Comparison of ENCODE assay signal across 17 cellular contexts in genomic region chr2:62361964-62362363, GRCh38.
DNase-seq lines count a peak whose midpoint lies in the region; ATAC-seq, FAIRE-seq and TF ChIP-seq lines count a peak whose summit lies in the region.
"Had no signal": no experiment of that assay in that cellular context is flagged by ENCODE, and none has a peak within 500 bp of the region (broad histone marks: within the 10 kb centered on the region; RNA-seq: fewer than 3 reads in every experiment).

No MANE protein-coding gene starts in this region.

- 86% methylated on average over 2 of the region's 2 CpGs for WGBS in K562 (ENCODE audit: insufficient coverage, low coverage, missing lambda C conversion rate)
- 94% methylated on average over 2 of the region's 2 CpGs for WGBS in hepatocyte (ENCODE audit: low lambda C conversion rate, missing lambda C conversion rate)

- DNase-seq in GM12891 (ENCODE audit: insufficient read length, low spot score) (no peak), K562 (ENCODE audit: extremely low read depth in 1 of 4, low spot score in 3 of 4) (no peak), NCI-H187 treated with DMSO at 0.1 percent for 48 hours (lab: John Stamatoyannopoulos, UW) (no peak), hepatocyte (ENCODE audit: low spot score) (no peak)
- DNase-seq: C1 segment of cervical spinal cord; CD4-positive, alpha-beta memory T cell; COR-L47; DMS153; DND-41 had no signal

- H3K9me3 Mint-ChIP-seq in stimulated activated memory B cell treated with anti-CD40 and anti-IgM and Interleukin-4, amounts not matched to agents 10 μg/mL and 1 μg/mL and 100 μg/mL, for 72 hours: peaks cover 4% of the 10 kb centered on the region

- H3K27ac Mint-ChIP-seq in stimulated activated memory B cell treated with anti-CD40 and anti-IgM and Interleukin-4, amounts not matched to agents 10 μg/mL and 1 μg/mL and 100 μg/mL, for 72 hours: peak overlapping the region; percentile 67
- H3K27ac Mint-ChIP-seq: CD4-positive, alpha-beta memory T cell had no signal

- H3K79me2 ChIP-seq in K562 (ENCODE audit: control insufficient read depth, insufficient read depth, low read length) (no peaks in the 10 kb centered on the region), hepatocyte (no peaks in the 10 kb centered on the region)

- CTCF ChIA-PET in K562 (lab: Yijun Ruan, JAX; ENCODE audit: low intra/inter-chr PET ratio): no interaction called here

- no peak for ATAC-seq in K562
- no peak for ATAC-seq in stimulated activated memory B cell treated with anti-CD40 and anti-IgM and Interleukin-4, amounts not matched to agents 10 μg/mL and 1 μg/mL and 100 μg/mL, for 72 hours
- ATAC-seq in HG03135 (IDR thresholded peaks at IDR 0.05; ENCODE audit: unreplicated experiment): no peak
- ATAC-seq: HCT116 had no signal

- no peaks in the 10 kb centered on the region for H3K36me3 Mint-ChIP-seq in stimulated activated memory B cell treated with anti-CD40 and anti-IgM and Interleukin-4, amounts not matched to agents 10 μg/mL and 1 μg/mL and 100 μg/mL, for 72 hours

- in situ Hi-C loops in K562 (cut with MboI): no loop called here

- no peaks in the 10 kb centered on the region for H3K9me2 ChIP-seq in hepatocyte (replicated peaks; ENCODE audit: insufficient read depth)

- TF ChIP-seq EP300 in Ishikawa (IDR thresholded peaks at IDR 0.05; ENCODE audit: borderline replicate concordance): no peak
- TF ChIP-seq EP300 in K562 (IDR thresholded peaks at IDR 0.05; ENCODE audit: low read length): no peak

- intact Hi-C loops in K562 (cut with micrococcal nuclease): no loop called here

- H3K9me1 ChIP-seq in K562 (ENCODE audit: control insufficient read depth, insufficient read depth, low read length): no peaks in the 10 kb centered on the region

- FAIRE-seq in GM12891 (lab: Jason Lieb, UNC) (peak; percentile 69), K562 (lab: Jason Lieb, UNC) (no peak)
- FAIRE-seq: G401.6, GM18507 had no signal

- H3K4me2 ChIP-seq in K562 (ENCODE audit: insufficient read depth, low read length): no peak overlapping the region
- no peak overlapping the region for H3K4me2 ChIP-seq in hepatocyte

- H2AFZ ChIP-seq in K562 (ENCODE audit: low read depth, low read length) (no peak overlapping the region), hepatocyte (no peak overlapping the region)
- H2AFZ ChIP-seq: GM23248 had no signal

- TF ChIP-seq RAD21 in Ishikawa (IDR thresholded peaks at IDR 0.05; ENCODE audit: low read depth) (no peak), K562 (CRISPR knock-in tag; conservative IDR thresholded peaks at IDR 0.05 in 1 of 2, IDR thresholded peaks at IDR 0.05 in 1 of 2) (no peak)

- H3K27ac ChIP-seq in K562 (ENCODE audit: extremely low read depth, low read depth, low read length) (no peak overlapping the region), hepatocyte (no peak overlapping the region)
- H3K27ac ChIP-seq: GM23248 had no signal

- no peak overlapping the region for H3K4me3 ChIP-seq in K562
- no peak overlapping the region for H3K4me3 ChIP-seq in hepatocyte
- H3K4me3 ChIP-seq: GM23248 had no signal

- peaks cover 3% of the 10 kb centered on the region in 2 experiments; a peak in 2 of 5 replicates for H3K4me1 ChIP-seq in K562 (replicated peaks in 1 of 2; ENCODE audit: control insufficient read depth in 2 of 2, insufficient read depth in 2 of 2, low read length in 2 of 2)
- no peaks in the 10 kb centered on the region for H3K4me1 ChIP-seq in hepatocyte (ENCODE audit: insufficient read depth)

- peaks cover 22% of the 10 kb centered on the region for H3K4me1 Mint-ChIP-seq in stimulated activated memory B cell treated with anti-CD40 and anti-IgM and Interleukin-4, amounts not matched to agents 10 μg/mL and 1 μg/mL and 100 μg/mL, for 72 hours
- H3K4me1 Mint-ChIP-seq: CD4-positive, alpha-beta memory T cell had no signal

- no peaks in the 10 kb centered on the region for H3K9me3 ChIP-seq in K562 (replicated peaks; ENCODE audit: control insufficient read depth, insufficient read depth, low read depth, low read length)
- no peaks in the 10 kb centered on the region for H3K9me3 ChIP-seq in hepatocyte (ENCODE audit: low read depth)

- H3K27me3 ChIP-seq in K562 (ENCODE audit: control insufficient read depth in 2 of 2, insufficient read depth in 2 of 2, low read length in 2 of 2) (no peaks in the 10 kb centered on the region), hepatocyte (no peaks in the 10 kb centered on the region)

- H4K20me1 ChIP-seq in K562 (replicated peaks; ENCODE audit: control insufficient read depth, insufficient read depth, low read length) (no peaks in the 10 kb centered on the region), hepatocyte (ENCODE audit: insufficient read depth, poor library complexity, severe bottlenecking) (no peaks in the 10 kb centered on the region)

- POLR2A ChIA-PET in K562 (lab: Yijun Ruan, JAX): interaction anchor here (0.6 to 1.2 kb wide), 2 partner anchors 14 to 15 kb away, joined by 3 read pairs; no protein-coding TSS in a partner anchor

- TF ChIP-seq POLR2A in GM12891 (IDR thresholded peaks at IDR 0.05; ENCODE audit: low read depth, low read length) (no peak), K562 (conservative IDR thresholded peaks at IDR 0.05) (no peak)

- H3K27me3 Mint-ChIP-seq in stimulated activated memory B cell treated with anti-CD40 and anti-IgM and Interleukin-4, amounts not matched to agents 10 μg/mL and 1 μg/mL and 100 μg/mL, for 72 hours: peaks cover 8% of the 10 kb centered on the region

- no peak overlapping the region for H3K9ac ChIP-seq in K562 (ENCODE audit: insufficient read depth in 1 of 2, low read depth in 2 of 2, low read length in 2 of 2)
- H3K9ac ChIP-seq: GM23248 had no signal

- BruUV-seq in K562 (replicated peaks; lab: Mats Ljungman, UMichigan): no TSS peak

- TF ChIP-seq CTCF in K562 (IDR thresholded peaks at IDR 0.05 in 2 of 3, conservative IDR thresholded peaks at IDR 0.05 in 1 of 3; ENCODE audit: insufficient read depth in 2 of 3, low read depth in 1 of 3, low read length in 3 of 3): no peak
- no peak for TF ChIP-seq CTCF in hepatocyte (IDR thresholded peaks at IDR 0.05; ENCODE audit: poor library complexity)

- no peak overlapping the region for H3K4me3 Mint-ChIP-seq in stimulated activated memory B cell treated with anti-CD40 and anti-IgM and Interleukin-4, amounts not matched to agents 10 μg/mL and 1 μg/mL and 100 μg/mL, for 72 hours
- H3K4me3 Mint-ChIP-seq: CD4-positive, alpha-beta memory T cell; H9 had no signal

- H3K36me3 ChIP-seq in K562 (ENCODE audit: control insufficient read depth, insufficient read depth, low read length) (no peaks in the 10 kb centered on the region), hepatocyte (replicated peaks; ENCODE audit: insufficient read depth, low read depth) (no peaks in the 10 kb centered on the region)

TF ChIP-seq in GM12891, 5 proteins besides CTCF, POLR2A, EP300 and RAD21:
- TF ChIP-seq POLR2AphosphoS5 (IDR thresholded peaks at IDR 0.05; ENCODE audit: low read depth, low read length) (no peak), SPI1 (IDR thresholded peaks at IDR 0.05; ENCODE audit: low read depth, low read length) (no peak), TAF1 (IDR thresholded peaks at IDR 0.05; ENCODE audit: low read depth, low read length) (no peak), PAX5 (IDR thresholded peaks at IDR 0.05; ENCODE audit: insufficient read depth, low read length, severe bottlenecking) (no peak), POU2F2 (IDR thresholded peaks at IDR 0.05; ENCODE audit: low read depth, low read length) (no peak)

TF ChIP-seq in Ishikawa, 13 proteins besides CTCF, POLR2A, EP300 and RAD21:
- TF ChIP-seq TEAD4 (IDR thresholded peaks at IDR 0.05) (no peak), CEBPB (IDR thresholded peaks at IDR 0.05) (peak; percentile 59; the same call in 1 of the 2 replicates), EGR1 (IDR thresholded peaks at IDR 0.05) (no peak)

TF ChIP-seq in K562, 482 proteins besides CTCF, POLR2A, EP300 and RAD21 (continues in another document):
- TF ChIP-seq ZNF766 (CRISPR knock-in tag; conservative IDR thresholded peaks at IDR 0.05) (no peak), CEBPG (CRISPR knock-in tag; IDR thresholded peaks at IDR 0.05) (no peak), CEBPG (tag; conservative IDR thresholded peaks at IDR 0.05 in 1 of 2, IDR thresholded peaks at IDR 0.05 in 1 of 2) (peak in 1 of 2 experiments; percentile 80; a peak in 2 of 4 replicates), SMARCB1 (IDR thresholded peaks at IDR 0.05; ENCODE audit: insufficient read length, low read depth) (no peak), STAG1 (CRISPR knock-in tag; IDR thresholded peaks at IDR 0.05; ENCODE audit: borderline replicate concordance) (no peak), RNF219 (CRISPR knock-in tag; IDR thresholded peaks at IDR 0.05) (no peak), ZNF12 (CRISPR knock-in tag; IDR thresholded peaks at IDR 0.05) (no peak), CBX3 (IDR thresholded peaks at IDR 0.05; ENCODE audit: borderline replicate concordance in 1 of 2, low read length in 2 of 2) (peak in 1 of 2 experiments; percentile 81; a peak in 1 of 3 replicates), SMAD2 (IDR thresholded peaks at IDR 0.05; ENCODE audit: low read depth, low read length) (no peak), ZNF274 (IDR thresholded peaks at IDR 0.05; ENCODE audit: borderline replicate concordance, low read depth, low read length) (no peak), CEBPB (tag; IDR thresholded peaks at IDR 0.05) (peak; percentile 80)
